ENCODE assay signal across 2 cellular contexts in genomic region chr1:25566186-25566729, GRCh38.
TF ChIP-seq lines count a peak whose summit lies in the region.

No MANE protein-coding gene starts in this region.

TF ChIP-seq in liver, 16 proteins besides CTCF, POLR2A, EP300 and RAD21:
- TF ChIP-seq JUND (IDR thresholded peaks at IDR 0.05) (no peak), RXRA (IDR thresholded peaks at IDR 0.05) (no peak), FOXA2 (IDR thresholded peaks at IDR 0.05) (no peak), FOXA1 (IDR thresholded peaks at IDR 0.05) (no peak), SP1 (IDR thresholded peaks at IDR 0.05) (no peak), GABPA (IDR thresholded peaks at IDR 0.05 in 1 of 2, conservative IDR thresholded peaks at IDR 0.05 in 1 of 2) (no peak), TAF1 (conservative IDR thresholded peaks at IDR 0.05) (no peak), HNF4G (IDR thresholded peaks at IDR 0.05) (no peak), YY1 (IDR thresholded peaks at IDR 0.05) (no peak), EGR1 (IDR thresholded peaks at IDR 0.05; ENCODE audit: low read depth in 2 of 2) (no peak), NR2F2 (IDR thresholded peaks at IDR 0.05) (no peak)
- TF ChIP-seq, protein P1, sequence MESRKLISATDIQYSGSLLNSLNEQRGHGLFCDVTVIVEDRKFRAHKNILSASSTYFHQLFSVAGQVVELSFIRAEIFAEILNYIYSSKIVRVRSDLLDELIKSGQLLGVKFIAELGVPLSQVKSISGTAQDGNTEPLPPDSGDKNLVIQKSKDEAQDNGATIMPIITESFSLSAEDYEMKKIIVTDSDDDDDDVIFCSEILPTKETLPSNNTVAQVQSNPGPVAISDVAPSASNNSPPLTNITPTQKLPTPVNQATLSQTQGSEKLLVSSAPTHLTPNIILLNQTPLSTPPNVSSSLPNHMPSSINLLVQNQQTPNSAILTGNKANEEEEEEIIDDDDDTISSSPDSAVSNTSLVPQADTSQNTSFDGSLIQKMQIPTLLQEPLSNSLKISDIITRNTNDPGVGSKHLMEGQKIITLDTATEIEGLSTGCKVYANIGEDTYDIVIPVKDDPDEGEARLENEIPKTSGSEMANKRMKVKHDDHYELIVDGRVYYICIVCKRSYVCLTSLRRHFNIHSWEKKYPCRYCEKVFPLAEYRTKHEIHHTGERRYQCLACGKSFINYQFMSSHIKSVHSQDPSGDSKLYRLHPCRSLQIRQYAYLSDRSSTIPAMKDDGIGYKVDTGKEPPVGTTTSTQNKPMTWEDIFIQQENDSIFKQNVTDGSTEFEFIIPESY (IDR thresholded peaks at IDR 0.05): no peak
- TF ChIP-seq, protein P2, sequence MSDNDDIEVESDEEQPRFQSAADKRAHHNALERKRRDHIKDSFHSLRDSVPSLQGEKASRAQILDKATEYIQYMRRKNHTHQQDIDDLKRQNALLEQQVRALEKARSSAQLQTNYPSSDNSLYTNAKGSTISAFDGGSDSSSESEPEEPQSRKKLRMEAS (IDR thresholded peaks at IDR 0.05): no peak
- TF ChIP-seq, protein P3, sequence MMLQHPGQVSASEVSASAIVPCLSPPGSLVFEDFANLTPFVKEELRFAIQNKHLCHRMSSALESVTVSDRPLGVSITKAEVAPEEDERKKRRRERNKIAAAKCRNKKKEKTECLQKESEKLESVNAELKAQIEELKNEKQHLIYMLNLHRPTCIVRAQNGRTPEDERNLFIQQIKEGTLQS (IDR thresholded peaks at IDR 0.05): no peak

TF ChIP-seq in HepG2, 621 proteins besides CTCF, POLR2A, EP300 and RAD21:
- TF ChIP-seq, protein P4, sequence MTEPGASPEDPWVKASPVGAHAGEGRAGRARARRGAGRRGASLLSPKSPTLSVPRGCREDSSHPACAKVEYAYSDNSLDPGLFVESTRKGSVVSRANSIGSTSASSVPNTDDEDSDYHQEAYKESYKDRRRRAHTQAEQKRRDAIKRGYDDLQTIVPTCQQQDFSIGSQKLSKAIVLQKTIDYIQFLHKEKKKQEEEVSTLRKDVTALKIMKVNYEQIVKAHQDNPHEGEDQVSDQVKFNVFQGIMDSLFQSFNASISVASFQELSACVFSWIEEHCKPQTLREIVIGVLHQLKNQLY (CRISPR knock-in tag; IDR thresholded peaks at IDR 0.05): no peak
- no peak for TF ChIP-seq GPN1 (CRISPR knock-in tag; IDR thresholded peaks at IDR 0.05; ENCODE audit: borderline replicate concordance)
- no peak for TF ChIP-seq ZNF468 (CRISPR knock-in tag; IDR thresholded peaks at IDR 0.05)
- no peak for TF ChIP-seq ZNF501 (CRISPR knock-in tag; IDR thresholded peaks at IDR 0.05)
TF ChIP-seq in HepG2: peak in this region for 0.
